ENCODE assay signal across 8 cellular contexts in the genomic region with DNA sequence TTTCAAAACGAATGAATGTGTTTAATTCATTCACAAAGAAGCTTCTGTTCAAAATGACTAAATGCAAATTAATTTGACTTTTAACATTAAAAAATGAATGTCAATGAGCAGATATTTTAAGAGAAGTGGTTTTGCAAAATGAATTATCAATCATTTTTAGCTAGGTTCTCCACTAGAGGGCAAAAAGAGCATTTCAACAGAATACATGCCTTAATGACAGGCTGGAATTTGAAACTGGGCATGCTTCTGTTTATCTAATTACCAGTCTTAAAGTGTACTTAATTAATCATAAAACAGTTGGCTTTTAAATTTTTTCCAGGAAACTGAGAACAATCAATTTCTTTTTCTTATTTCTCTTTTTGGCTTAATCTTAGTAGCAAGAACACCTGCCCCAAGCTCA.
A peak's percentile ranks its signal among the peaks of the same experiment; 100 is the strongest.
DNase-seq lines count a peak whose midpoint lies in the region; ATAC-seq and TF ChIP-seq lines count a peak whose summit lies in the region.

No MANE protein-coding gene starts in this region.

- WGBS in SK-N-SH (ENCODE audit: low lambda C conversion rate): 11% methylated on average over 1 of the region's 1 CpG
- 51% methylated on average over 1 of the region's 1 CpG for WGBS in hepatocyte (ENCODE audit: low lambda C conversion rate, missing lambda C conversion rate)
- WGBS in prostate gland: 67% methylated on average over 1 of the region's 1 CpG

- H3K27ac ChIP-seq in SK-N-SH (ENCODE audit: low read depth in 2 of 2, low read length in 1 of 2) (peak overlapping the region in 1 of 2 experiments; percentile 36; a peak in 1 of 4 replicates), hepatocyte (no peak overlapping the region), prostate gland (no peak overlapping the region)

- H2AFZ ChIP-seq in SK-N-SH (ENCODE audit: low read depth) (no peak overlapping the region), hepatocyte (no peak overlapping the region)

- TF ChIP-seq CTCF in AG04449 (IDR thresholded peaks at IDR 0.05; ENCODE audit: insufficient read depth, low read length, missing control alignments) (peak; percentile 32), SK-N-SH (IDR thresholded peaks at IDR 0.05) (peak; percentile 78), hepatocyte (IDR thresholded peaks at IDR 0.05; ENCODE audit: poor library complexity) (peak; percentile 61), prostate gland (IDR thresholded peaks at IDR 0.05) (peak in 2 of 4 experiments; percentile 20 to 33)

- H3K4me2 ChIP-seq in SK-N-SH (no peak overlapping the region), hepatocyte (no peak overlapping the region)

- H3F3A ChIP-seq in SK-N-SH (replicated peaks; ENCODE audit: insufficient read depth): no peaks in the 10 kb centered on the region

- peaks cover 4% of the 10 kb centered on the region; the same call in 1 of the 2 replicates for H3K27me3 ChIP-seq in SK-N-SH (ENCODE audit: insufficient read depth)
- no peaks in the 10 kb centered on the region for H3K27me3 ChIP-seq in hepatocyte
- H3K27me3 ChIP-seq in prostate gland (replicated peaks; ENCODE audit: insufficient read depth): no peaks in the 10 kb centered on the region

- POLR2A ChIA-PET in AG04449 (lab: Yijun Ruan, JAX): no interaction called here
- POLR2A ChIA-PET in SK-N-SH (lab: Yijun Ruan, JAX): no interaction called here

- H3K4me3 ChIP-seq in AG04449 (ENCODE audit: low read depth, low read length) (no peak overlapping the region), SK-N-SH (ENCODE audit: low read depth in 2 of 2, low read length in 1 of 2) (no peak overlapping the region; a peak in 1 of 4 replicates), hepatocyte (no peak overlapping the region), prostate gland (no peak overlapping the region)

- H4K20me1 ChIP-seq in SK-N-SH (ENCODE audit: insufficient read depth): no peaks in the 10 kb centered on the region
- H4K20me1 ChIP-seq in hepatocyte (ENCODE audit: insufficient read depth, poor library complexity, severe bottlenecking): no peaks in the 10 kb centered on the region

- H3K36me3 ChIP-seq in SK-N-SH (replicated peaks in 1 of 2; ENCODE audit: control insufficient read depth in 1 of 2, insufficient read depth in 2 of 2, low read length in 1 of 2) (peaks cover 0 to 5% of the 10 kb centered on the region in 2 experiments), hepatocyte (replicated peaks; ENCODE audit: insufficient read depth, low read depth) (no peaks in the 10 kb centered on the region), prostate gland (no peaks in the 10 kb centered on the region)

- ATAC-seq in GM21390 (IDR thresholded peaks at IDR 0.05; ENCODE audit: unreplicated experiment) (peak; percentile 49), GM19035 (IDR thresholded peaks at IDR 0.05; ENCODE audit: unreplicated experiment) (no peak)

- peak; percentile 47 for TF ChIP-seq RAD21 in SK-N-SH (IDR thresholded peaks at IDR 0.05; ENCODE audit: low read length)

- no peak for TF ChIP-seq POLR2A in prostate gland (IDR thresholded peaks at IDR 0.05)

- H3K9me3 ChIP-seq in SK-N-SH: no peaks in the 10 kb centered on the region
- H3K9me3 ChIP-seq in hepatocyte (ENCODE audit: low read depth): no peaks in the 10 kb centered on the region
- no peaks in the 10 kb centered on the region for H3K9me3 ChIP-seq in prostate gland

- no peak for DNase-seq in AG04449 (ENCODE audit: low read depth, low spot score)
- peak; percentile 3 for DNase-seq in SK-N-SH
- DNase-seq in hepatocyte (ENCODE audit: low spot score): peak; percentile 26
- DNase-seq in prostate gland (ENCODE audit: low spot score): no peak
- DNase-seq in DMS79 treated with DMSO at 0.1 percent for 48 hours (lab: John Stamatoyannopoulos, UW): no peak
- DNase-seq in NCI-H345 (lab: John Stamatoyannopoulos, UW): no peak

- no peak overlapping the region for H3K9ac ChIP-seq in SK-N-SH

- no peaks in the 10 kb centered on the region; a peak in 1 of 4 replicates for H3K4me1 ChIP-seq in SK-N-SH (ENCODE audit: control insufficient read depth in 1 of 2, insufficient read depth in 2 of 2, low read depth in 1 of 2, low read length in 1 of 2)
- H3K4me1 ChIP-seq in hepatocyte (ENCODE audit: insufficient read depth): no peaks in the 10 kb centered on the region
- H3K4me1 ChIP-seq in prostate gland (replicated peaks): no peaks in the 10 kb centered on the region

- CTCF ChIA-PET in AG04449 (lab: Yijun Ruan, JAX) (interaction anchor here (0.7 to 5.3 kb wide), 41 partner anchors 8 to 1001 kb away, joined by 3 to 51 read pairs (median 4); no protein-coding TSS in a partner anchor), SK-N-SH (lab: Yijun Ruan, JAX) (interaction anchor here (1.0 to 2.6 kb wide), 8 partner anchors 12 to 258 kb away, joined by 3 to 15 read pairs (median 4); no protein-coding TSS in a partner anchor)

- H3K9me2 ChIP-seq in SK-N-SH (no peaks in the 10 kb centered on the region), hepatocyte (replicated peaks; ENCODE audit: insufficient read depth) (no peaks in the 10 kb centered on the region)

- intact Hi-C loops in prostate gland (cut with DNase I): no loop called here

- H3K79me2 ChIP-seq in SK-N-SH (ENCODE audit: insufficient read depth) (no peaks in the 10 kb centered on the region), hepatocyte (no peaks in the 10 kb centered on the region)

- TF ChIP-seq EP300 in SK-N-SH (IDR thresholded peaks at IDR 0.05; ENCODE audit: borderline replicate concordance in 1 of 2, low read depth in 1 of 2, low read length in 1 of 2): no peak

TF ChIP-seq in SK-N-SH, 30 proteins besides CTCF, POLR2A, EP300 and RAD21:
- no peak for TF ChIP-seq GATA2 (CRISPR knock-in tag; IDR thresholded peaks at IDR 0.05)
- TF ChIP-seq, protein P1, sequence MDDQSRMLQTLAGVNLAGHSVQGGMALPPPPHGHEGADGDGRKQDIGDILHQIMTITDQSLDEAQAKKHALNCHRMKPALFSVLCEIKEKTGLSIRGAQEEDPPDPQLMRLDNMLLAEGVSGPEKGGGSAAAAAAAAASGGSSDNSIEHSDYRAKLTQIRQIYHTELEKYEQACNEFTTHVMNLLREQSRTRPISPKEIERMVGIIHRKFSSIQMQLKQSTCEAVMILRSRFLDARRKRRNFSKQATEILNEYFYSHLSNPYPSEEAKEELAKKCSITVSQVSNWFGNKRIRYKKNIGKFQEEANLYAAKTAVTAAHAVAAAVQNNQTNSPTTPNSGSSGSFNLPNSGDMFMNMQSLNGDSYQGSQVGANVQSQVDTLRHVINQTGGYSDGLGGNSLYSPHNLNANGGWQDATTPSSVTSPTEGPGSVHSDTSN (IDR thresholded peaks at IDR 0.05): peak; percentile 12; the same call in 1 of the 2 replicates

Comparison
In these comparisons a context has a peak if more than half of its experiments do, and no peak if none do; other contexts are left out.
1. DNase-seq: peak in SK-N-SH (single experiment) and hepatocyte (single experiment); none in AG04449 (single experiment), prostate gland (single experiment), DMS79 treated with DMSO at 0.1 percent for 48 hours (single experiment) and NCI-H345 (single experiment).